ENCODE assay signal across 7 cellular contexts in the genomic region with DNA sequence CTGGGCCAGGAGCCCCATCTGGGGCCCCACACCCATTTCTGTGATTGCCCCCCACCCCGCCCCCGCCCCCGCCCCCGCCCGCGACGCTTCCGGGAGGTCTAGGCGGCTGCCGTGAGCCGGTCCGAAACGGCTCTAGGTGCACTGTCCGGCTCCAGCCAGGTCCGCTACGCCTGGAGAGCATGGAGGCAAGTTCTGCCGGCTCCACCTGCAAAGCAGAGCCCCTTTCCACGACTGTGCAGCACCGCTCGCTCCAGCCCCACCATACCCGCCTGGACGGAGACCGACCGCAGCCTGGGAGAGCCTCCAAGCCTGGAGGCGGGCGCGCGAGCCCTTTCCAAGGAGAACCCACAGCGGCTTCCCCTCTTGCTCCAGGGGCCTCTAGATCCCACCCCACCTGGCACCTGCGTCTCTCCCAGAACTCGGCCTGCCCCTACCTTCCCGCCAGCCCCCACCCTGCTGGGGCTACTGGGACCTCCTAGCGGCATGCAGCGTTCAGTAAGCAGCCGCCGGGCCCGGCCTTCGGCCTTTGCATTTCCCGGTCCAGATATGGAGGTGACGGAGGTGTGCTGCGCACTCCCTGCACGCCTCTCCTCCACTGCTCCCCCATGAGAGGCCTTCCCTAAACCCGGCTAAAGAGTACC.
DNase-seq lines count a peak whose midpoint lies in the region; ATAC-seq and TF ChIP-seq lines count a peak whose summit lies in the region.

No MANE protein-coding gene starts in this region.

- DNase-seq in activated CD8-positive, alpha-beta T cell treated with anti-CD3 and anti-CD28 coated beads for 36 hours: no peak
- peak; percentile 59 for DNase-seq in left ventricle myocardium superior
- no peak for DNase-seq in DMS153 (lab: John Stamatoyannopoulos, UW)
- no peak for DNase-seq in NCI-H1105 (lab: John Stamatoyannopoulos, UW)

- H3K27ac Mint-ChIP-seq in activated CD8-positive, alpha-beta T cell treated with anti-CD3 and anti-CD28 coated beads for 36 hours: peak overlapping the region; percentile 73

- H3K4me3 Mint-ChIP-seq in activated CD8-positive, alpha-beta T cell treated with anti-CD3 and anti-CD28 coated beads for 36 hours: peak overlapping the region; percentile 86

- H3K9me3 Mint-ChIP-seq in activated CD8-positive, alpha-beta T cell treated with anti-CD3 and anti-CD28 coated beads for 36 hours: peaks cover 12% of the 10 kb centered on the region

- intact Hi-C loops in activated CD8-positive, alpha-beta T cell treated with anti-CD3 and anti-CD28 coated beads for 36 hours (cut with micrococcal nuclease): no loop called here
- intact Hi-C loops in left ventricle myocardium superior (cut with micrococcal nuclease): loop anchor here (10.0 kb wide), 1 partner anchor 58 kb away; no protein-coding TSS in a partner anchor

- peak overlapping the region in 20 of 21 experiments; percentile 65 to 98 (median 90) for H3K27ac ChIP-seq in skin epidermis

- TF ChIP-seq CTCF in activated CD8-positive, alpha-beta T cell treated with anti-CD3 and anti-CD28 coated beads for 36 hours (IDR thresholded peaks at IDR 0.05): no peak

- CTCF ChIA-PET in activated CD8-positive, alpha-beta T cell treated with anti-CD3 and anti-CD28 coated beads for 36 hours (lab: Charles Lee): interaction anchor here (0.6 to 2.2 kb wide), 8 partner anchors 12 to 96 kb away, joined by 3 to 13 read pairs (median 6); no protein-coding TSS in a partner anchor

- peak overlapping the region; percentile 36 to 68 (median 56) for H3K4me3 ChIP-seq in skin epidermis

- H3K36me3 Mint-ChIP-seq in activated CD8-positive, alpha-beta T cell treated with anti-CD3 and anti-CD28 coated beads for 36 hours (ENCODE audit: low read depth): peaks cover 6% of the 10 kb centered on the region

- peaks cover 49% of the 10 kb centered on the region for H3K4me1 Mint-ChIP-seq in activated CD8-positive, alpha-beta T cell treated with anti-CD3 and anti-CD28 coated beads for 36 hours (ENCODE audit: low read depth)

- POLR2A ChIA-PET in activated CD8-positive, alpha-beta T cell treated with anti-CD3 and anti-CD28 coated beads for 36 hours (lab: Charles Lee): interaction anchor here (0.9 to 2.2 kb wide), 9 partner anchors 13 to 81 kb away, joined by 3 to 15 read pairs (median 5); no protein-coding TSS in a partner anchor

- no peaks in the 10 kb centered on the region for H3K27me3 Mint-ChIP-seq in activated CD8-positive, alpha-beta T cell treated with anti-CD3 and anti-CD28 coated beads for 36 hours

- ATAC-seq in GM18868 (IDR thresholded peaks at IDR 0.05; ENCODE audit: unreplicated experiment) (peak; percentile 33), HG02642 (IDR thresholded peaks at IDR 0.05; ENCODE audit: poor library complexity, unreplicated experiment) (peak; percentile 32), left ventricle myocardium superior (peak; percentile 9)
- ATAC-seq in activated CD8-positive, alpha-beta T cell treated with anti-CD3 and anti-CD28 coated beads for 36 hours: peak; percentile 17
